8 cellular contexts compared by ENCODE assay signal in the genomic region with DNA sequence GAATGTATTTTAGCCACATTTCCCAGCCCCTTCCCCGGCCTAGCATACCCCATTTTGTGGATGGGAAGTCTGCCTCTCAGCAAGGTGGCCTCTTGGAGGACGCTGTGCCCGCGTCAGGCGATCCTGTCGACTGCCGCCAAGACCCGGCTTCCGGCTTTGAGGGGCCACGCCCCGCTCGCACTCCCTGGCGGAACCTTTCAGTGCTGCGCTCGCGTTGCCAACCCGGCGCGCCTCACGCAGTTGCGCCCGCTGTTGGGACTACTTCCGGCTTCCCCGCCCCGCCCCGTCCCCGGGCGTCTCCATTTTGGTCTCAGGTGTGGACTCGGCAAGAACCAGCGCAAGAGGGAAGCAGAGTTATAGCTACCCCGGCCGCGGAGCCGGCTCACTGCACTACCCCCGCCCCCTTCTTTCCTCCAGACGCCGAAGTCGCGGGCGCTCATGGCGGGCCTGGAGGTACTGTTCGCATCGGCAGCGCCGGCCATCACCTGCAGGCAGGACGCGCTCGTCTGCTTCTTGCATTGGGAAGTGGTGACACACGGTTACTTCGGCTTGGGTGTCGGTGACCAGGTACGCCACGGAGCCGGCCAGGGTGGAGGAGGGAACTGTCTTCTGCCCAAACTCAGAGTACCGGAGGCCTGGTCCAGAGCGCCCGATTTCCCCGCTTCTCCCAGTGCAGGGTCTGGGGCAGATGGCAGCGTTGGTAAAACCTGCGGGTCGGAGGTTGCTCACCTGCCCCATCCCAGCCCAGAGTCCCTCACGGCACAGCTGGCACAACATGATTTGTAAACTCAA. TPM values are rescaled to one million over a fixed set of nuclear protein-coding genes. Genes with fewer than 3 reads are reported as not detected.
DNase-seq lines count a peak whose midpoint lies in the region; ATAC-seq, FAIRE-seq and TF ChIP-seq lines count a peak whose summit lies in the region.

A gene with protein sequence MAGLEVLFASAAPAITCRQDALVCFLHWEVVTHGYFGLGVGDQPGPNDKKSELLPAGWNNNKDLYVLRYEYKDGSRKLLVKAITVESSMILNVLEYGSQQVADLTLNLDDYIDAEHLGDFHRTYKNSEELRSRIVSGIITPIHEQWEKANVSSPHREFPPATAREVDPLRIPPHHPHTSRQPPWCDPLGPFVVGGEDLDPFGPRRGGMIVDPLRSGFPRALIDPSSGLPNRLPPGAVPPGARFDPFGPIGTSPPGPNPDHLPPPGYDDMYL (plus strand): TSS at position 267 of the 792 bp plus-strand sequence. CDS start 172 bp downstream, at position 439.

- H3K79me2 ChIP-seq in Loucy (ENCODE audit: insufficient read depth, low read length) = peaks cover 55% of the 10 kb centered on the region

- peak within 1 kb of the TSS; percentile 60 for H3K27ac Mint-ChIP-seq in nephron progenitor cell
- peak within 1 kb of the TSS; percentile 94 to 97 for H3K27ac Mint-ChIP-seq in stimulated activated naive CD8-positive, alpha-beta T cell treated with anti-CD3 and anti-CD28 coated beads, Interleukin-15, amount 100 ng/mL, for 72 hours

- no peaks in the 10 kb centered on the region for H3K27me3 ChIP-seq in Loucy (ENCODE audit: insufficient read depth, low read length, poor library complexity, severe bottlenecking)

- H3K9me3 Mint-ChIP-seq in nephron progenitor cell = no peaks in the 10 kb centered on the region
- H3K9me3 Mint-ChIP-seq in stimulated activated naive CD8-positive, alpha-beta T cell treated with anti-CD3 and anti-CD28 coated beads, Interleukin-15, amount 100 ng/mL, for 72 hours = no peaks in the 10 kb centered on the region

- no peaks in the 10 kb centered on the region for H3F3A ChIP-seq in Loucy (ENCODE audit: low read depth)

- no peaks in the 10 kb centered on the region for H3K9me2 ChIP-seq in Loucy (replicated peaks; ENCODE audit: low read depth, low read length)

- H3K4me3 Mint-ChIP-seq in nephron progenitor cell = peak within 1 kb of the TSS; percentile 96
- H3K4me3 Mint-ChIP-seq in stimulated activated naive CD8-positive, alpha-beta T cell treated with anti-CD3 and anti-CD28 coated beads, Interleukin-15, amount 100 ng/mL, for 72 hours = peak within 1 kb of the TSS; percentile 88 to 92

- H3K4me2 ChIP-seq in Loucy (ENCODE audit: low read depth, low read length, poor library complexity, severe bottlenecking) = peak within 1 kb of the TSS; percentile 99

- H4K20me1 ChIP-seq in Loucy (ENCODE audit: insufficient read depth, low read length, poor library complexity, severe bottlenecking) = peaks cover 34% of the 10 kb centered on the region

- DNase-seq in ELF-1 (ENCODE audit: low read depth, low spot score) (peak; percentile 94), H54 (ENCODE audit: insufficient read length, low spot score) (peak; percentile 92), fibroblast of the aortic adventitia (ENCODE audit: low read depth) (peak; percentile 88), nephron progenitor cell (peak; percentile 94)
- DNase-seq in activated effector memory CD4-positive, alpha-beta T cell treated with Interleukin-2 at 50 U/mL for 16 hours = peak; percentile 95
- peak; percentile 94 to 96 for DNase-seq in stimulated activated naive CD8-positive, alpha-beta T cell treated with anti-CD3 and anti-CD28 coated beads, Interleukin-15, amount 100 ng/mL, for 72 hours

- peaks cover 56% of the 10 kb centered on the region for H3K4me1 Mint-ChIP-seq in nephron progenitor cell
- peaks cover 60% of the 10 kb centered on the region for H3K4me1 Mint-ChIP-seq in stimulated activated naive CD8-positive, alpha-beta T cell treated with anti-CD3 and anti-CD28 coated beads, Interleukin-15, amount 100 ng/mL, for 72 hours

- FAIRE-seq in H54 (lab: Jason Lieb, UNC) = no peak

- TF ChIP-seq CTCF in Loucy (conservative IDR thresholded peaks at IDR 0.05; ENCODE audit: low read length) (no peak), fibroblast of the aortic adventitia (IDR thresholded peaks at IDR 0.05; ENCODE audit: insufficient read depth, low read length) (no peak), nephron progenitor cell (IDR thresholded peaks at IDR 0.05) (no peak)

- H3K9ac ChIP-seq in Loucy (ENCODE audit: low read depth, low read length, poor library complexity, severe bottlenecking) = peak within 1 kb of the TSS; percentile 89

- no peaks in the 10 kb centered on the region for H3K9me3 ChIP-seq in Loucy (ENCODE audit: insufficient read depth, low read depth, low read length)

- H3K4me1 ChIP-seq in Loucy (ENCODE audit: insufficient read depth, low read length, poor library complexity, severe bottlenecking) = peaks cover 47% of the 10 kb centered on the region

- H3K4me3 ChIP-seq in Loucy (ENCODE audit: low read length, poor library complexity, severe bottlenecking) (peak within 1 kb of the TSS; percentile 85), fibroblast of the aortic adventitia (ENCODE audit: low read depth, low read length) (peak within 1 kb of the TSS; percentile 99)

- peaks cover 19% of the 10 kb centered on the region for H3K27me3 Mint-ChIP-seq in nephron progenitor cell (ENCODE audit: low read depth, poor library complexity)
- H3K27me3 Mint-ChIP-seq in stimulated activated naive CD8-positive, alpha-beta T cell treated with anti-CD3 and anti-CD28 coated beads, Interleukin-15, amount 100 ng/mL, for 72 hours = no peaks in the 10 kb centered on the region

- H3K36me3 ChIP-seq in Loucy (ENCODE audit: insufficient read depth, low read length) = no peaks in the 10 kb centered on the region

- H3K36me3 Mint-ChIP-seq in nephron progenitor cell (ENCODE audit: low read depth) = peaks cover 8% of the 10 kb centered on the region

- peak; percentile 87 for TF ChIP-seq POLR2A in H54 (IDR thresholded peaks at IDR 0.05; ENCODE audit: low read depth, low read length)
- peak; percentile 97 for TF ChIP-seq POLR2A in Raji (IDR thresholded peaks at IDR 0.05; ENCODE audit: insufficient read depth, low read depth, low read length)

- peak; percentile 99 for ATAC-seq in stimulated activated naive CD8-positive, alpha-beta T cell treated with anti-CD3 and anti-CD28 coated beads, Interleukin-15, amount 100 ng/mL, for 72 hours

- peak within 1 kb of the TSS; percentile 84 for H2AFZ ChIP-seq in Loucy (ENCODE audit: low read length)

RNA-seq across cellular contexts. Expression of the gene that starts here (rescaled TPM):
- 62.1 and 142 TPM in 2 replicates for total RNA-seq in fibroblast of the aortic adventitia (ENCODE audit: low replicate concordance)

Comparison
In these comparisons a context has a peak if more than half of its experiments do, and no peak if none do; other contexts are left out.
1. Peak in every context shown above with its lines: DNase-seq, ATAC-seq and H3K4me3 ChIP-seq.